In genomic region chr13:111363121-111363520, GRCh38 we compare ENCODE assay signal across 11 cellular contexts. TPM values are rescaled to one million over a fixed set of nuclear protein-coding genes. Genes with fewer than 3 reads are reported as not detected.
"Had no signal": no experiment of that assay in that cellular context is flagged by ENCODE, and none has a peak within 500 bp of the region (broad histone marks: within the 10 kb centered on the region; RNA-seq: fewer than 3 reads in every experiment).

No MANE protein-coding gene starts in this region.

- H3K27ac Mint-ChIP-seq: HFFc6, IgD-negative memory B cell had no signal

- H3K27ac ChIP-seq: GM23248, HL-60 had no signal

- H3K4me3 Mint-ChIP-seq: HFFc6, IgD-negative memory B cell had no signal

- DNase-seq: GM23248, GOT3, H7, HFFc6, KBM-7 had no signal

- ATAC-seq: HCT116, HepG2 had no signal

- H3K4me1 ChIP-seq: HAP-1 had no signal

- H3K4me1 Mint-ChIP-seq: IgD-negative memory B cell had no signal

- H3K9me3 Mint-ChIP-seq: HFFc6 had no signal

- H3K36me3 ChIP-seq: HAP-1 had no signal

- H3K9me3 ChIP-seq: HAP-1 had no signal

- H3K4me3 ChIP-seq: GM23248, HAP-1 had no signal

- H3K36me3 Mint-ChIP-seq: IgD-negative memory B cell had no signal

RNA-seq across cellular contexts. Expression of gene TEX29, which starts 42.7 kb away (rescaled TPM):
- total RNA-seq: GM23248, H4, H7 had no signal
- polyA plus RNA-seq: IgD-negative memory B cell had no signal
